In genomic region chr2:218516614-218517013, GRCh38 we compare ENCODE assay signal across 10 cellular contexts. TPM values are rescaled to one million over a fixed set of nuclear protein-coding genes. Genes with fewer than 3 reads are reported as not detected.
DNase-seq lines count a peak whose midpoint lies in the region; ATAC-seq and TF ChIP-seq lines count a peak whose summit lies in the region.
"Had no signal": no experiment of that assay in that cellular context is flagged by ENCODE, and none has a peak within 500 bp of the region (broad histone marks: within the 10 kb centered on the region; RNA-seq: fewer than 3 reads in every experiment).

No MANE protein-coding gene starts in this region.

- TF ChIP-seq CTCF in WI38 (IDR thresholded peaks at IDR 0.05; ENCODE audit: low read depth, low read length) (peak; percentile 19; the same call in 1 of the 2 replicates), kidney epithelial cell (IDR thresholded peaks at IDR 0.05; ENCODE audit: insufficient read depth, low read length, poor library complexity, severe bottlenecking) (peak; percentile 36)

- H3K27me3 Mint-ChIP-seq in CD4-positive, CD25-positive, alpha-beta regulatory T cell = no peaks in the 10 kb centered on the region

- H3K79me2 ChIP-seq in GM23248 (ENCODE audit: insufficient read depth) = peaks cover 42% of the 10 kb centered on the region

- H3K9me3 Mint-ChIP-seq in CD4-positive, CD25-positive, alpha-beta regulatory T cell = peaks cover 0 to 1% (median 0%) of the 10 kb centered on the region in 7 donors

- H3K4me3 ChIP-seq in CD4-positive, CD25-positive, alpha-beta regulatory T cell (ENCODE audit: low read depth, low read length) = no peak overlapping the region
- H3K4me3 ChIP-seq in GM23248 (no peak overlapping the region), WI38 (ENCODE audit: low read depth, low read length) (no peak overlapping the region), kidney epithelial cell (ENCODE audit: low read depth, low read length) (no peak overlapping the region)
- H3K4me3 ChIP-seq: thoracic aorta had no signal

- H4K20me1 ChIP-seq in GM23248 (ENCODE audit: insufficient read depth) = no peaks in the 10 kb centered on the region

- ATAC-seq in CD4-positive, CD25-positive, alpha-beta regulatory T cell (ENCODE audit: low read depth in 2 of 2) = peak in 1 of 2 donors; percentile 48
- no peak for ATAC-seq in GM21528 (IDR thresholded peaks at IDR 0.05; ENCODE audit: low FRiP score, unreplicated experiment)
- no peak for ATAC-seq in HG02870 (IDR thresholded peaks at IDR 0.05; ENCODE audit: unreplicated experiment)

- H3K9me3 ChIP-seq in CD4-positive, CD25-positive, alpha-beta regulatory T cell (ENCODE audit: control insufficient read depth in 2 of 2, low read length in 2 of 2) = no peaks in the 10 kb centered on the region
- H3K9me3 ChIP-seq in GM23248 (ENCODE audit: low read depth) = no peaks in the 10 kb centered on the region
- H3K9me3 ChIP-seq: thoracic aorta had no signal

- H3K4me1 ChIP-seq in CD4-positive, CD25-positive, alpha-beta regulatory T cell (ENCODE audit: control insufficient read depth, insufficient read depth, low read length, poor library complexity, severe bottlenecking) = no peaks in the 10 kb centered on the region
- H3K4me1 ChIP-seq in GM23248 (ENCODE audit: insufficient read depth) = peaks cover 11% of the 10 kb centered on the region

- H3K4me1 Mint-ChIP-seq in CD4-positive, CD25-positive, alpha-beta regulatory T cell = peaks cover 12 to 27% (median 19%) of the 10 kb centered on the region in 4 donors

- peak overlapping the region in 2 of 3 donors; percentile 17 to 33 for H3K27ac Mint-ChIP-seq in CD4-positive, CD25-positive, alpha-beta regulatory T cell

- peaks cover 8% of the 10 kb centered on the region for H3K36me3 ChIP-seq in CD4-positive, CD25-positive, alpha-beta regulatory T cell (ENCODE audit: control insufficient read depth, insufficient read depth, low read length)
- H3K36me3 ChIP-seq in GM23248 (ENCODE audit: low read depth) = no peaks in the 10 kb centered on the region
- H3K36me3 ChIP-seq in kidney epithelial cell (ENCODE audit: control insufficient read depth, insufficient read depth, low read length) = no peaks in the 10 kb centered on the region

- WGBS in GM23248 (ENCODE audit: low coverage in 1 of 2, low lambda C conversion rate in 2 of 2, missing lambda C conversion rate in 2 of 2), 2 experiments = 97 to 100% methylated on average over 1 of the region's 1 CpG

- H3K27me3 ChIP-seq in CD4-positive, CD25-positive, alpha-beta regulatory T cell (ENCODE audit: control insufficient read depth, insufficient read depth, low read length) = no peaks in the 10 kb centered on the region
- H3K27me3 ChIP-seq in GM23248 (replicated peaks; ENCODE audit: insufficient read depth) = no peaks in the 10 kb centered on the region
- H3K27me3 ChIP-seq in kidney epithelial cell (ENCODE audit: control insufficient read depth, insufficient read depth, low read length) = no peaks in the 10 kb centered on the region

- no peak overlapping the region for H3K9ac ChIP-seq in GM23248

- H2AFZ ChIP-seq in GM23248 = no peak overlapping the region

- H3F3A ChIP-seq in GM23248 (ENCODE audit: insufficient read depth) = peaks cover 17% of the 10 kb centered on the region; the same call in 1 of the 2 replicates

- H3K9me2 ChIP-seq in GM23248 (ENCODE audit: insufficient read depth) = no peaks in the 10 kb centered on the region

- no peak overlapping the region for H3K27ac ChIP-seq in CD4-positive, CD25-positive, alpha-beta regulatory T cell (ENCODE audit: insufficient read depth, low read length, poor library complexity, severe bottlenecking)
- no peak overlapping the region for H3K27ac ChIP-seq in GM23248
- H3K27ac ChIP-seq: thoracic aorta, VCaP had no signal

- H3K36me3 Mint-ChIP-seq in CD4-positive, CD25-positive, alpha-beta regulatory T cell = peaks cover 23% of the 10 kb centered on the region

- peak in 2 of 3 donors; percentile 30 to 70 for DNase-seq in CD4-positive, CD25-positive, alpha-beta regulatory T cell
- DNase-seq in GM23248 (peak; percentile 22), kidney epithelial cell (ENCODE audit: low read depth) (no peak), mesenteric fat pad (ENCODE audit: low spot score) (no peak), NCI-H2081 treated with DMSO at 0.1 percent for 48 hours (lab: John Stamatoyannopoulos, UW) (no peak)

- H3K4me2 ChIP-seq in GM23248 (ENCODE audit: unreplicated experiment) = no peak overlapping the region

- in situ Hi-C loops in GM23248 (cut with MboI) = no loop called here

- H3K4me3 Mint-ChIP-seq in CD4-positive, CD25-positive, alpha-beta regulatory T cell = no peak overlapping the region

RNA-seq across cellular contexts. Expression of gene USP37, which starts 51.5 kb away (rescaled TPM):
- 30.7 TPM for total RNA-seq in CD4-positive, CD25-positive, alpha-beta regulatory T cell
- 10 to 100 TPM in 3 of 4 donors, 1 to 10 TPM in 1; 9.9 to 12.0 (median 11.7) TPM for polyA plus RNA-seq in CD4-positive, CD25-positive, alpha-beta regulatory T cell
- total RNA-seq in GM23248 (2014; rRNA removed; shearing (Covaris generic)) = 6.6 and 6.7 TPM in 2 replicates
- 5.0 and 5.1 TPM in 2 replicates for polyA plus RNA-seq in GM23248 (2016; fragmentation: Nextera tagmentation; extraction: Ambion mirVana)
- 7.5 and 9.4 TPM in 2 replicates for total RNA-seq in kidney epithelial cell
- 13.9 TPM for total RNA-seq in mesenteric fat pad

RNA-seq across cellular contexts. Expression of gene CNOT9, which starts 52.0 kb away (rescaled TPM):
- 61.0 TPM for total RNA-seq in CD4-positive, CD25-positive, alpha-beta regulatory T cell
- polyA plus RNA-seq in CD4-positive, CD25-positive, alpha-beta regulatory T cell = 10 to 100 TPM; 15.1 to 27.0 (median 22.3) TPM
- 65.8 and 84.2 TPM in 2 replicates for total RNA-seq in GM23248 (2014; rRNA removed; shearing (Covaris generic))
- polyA plus RNA-seq in GM23248 (2016; fragmentation: Nextera tagmentation; extraction: Ambion mirVana) = 32.3 and 34.8 TPM in 2 replicates
- total RNA-seq in kidney epithelial cell (38.5 and 57.1 TPM in 2 replicates), mesenteric fat pad (36.2 TPM)

Comparison
In these comparisons a context has a peak if more than half of its experiments do, and no peak if none do; other contexts are left out.
1. DNase-seq: peak in CD4-positive, CD25-positive, alpha-beta regulatory T cell (2 of 3) and GM23248 (single experiment); none in kidney epithelial cell (single experiment), mesenteric fat pad (single experiment) and NCI-H2081 treated with DMSO at 0.1 percent for 48 hours (single experiment).